31 cellular contexts compared by ENCODE assay signal in the genomic region with DNA sequence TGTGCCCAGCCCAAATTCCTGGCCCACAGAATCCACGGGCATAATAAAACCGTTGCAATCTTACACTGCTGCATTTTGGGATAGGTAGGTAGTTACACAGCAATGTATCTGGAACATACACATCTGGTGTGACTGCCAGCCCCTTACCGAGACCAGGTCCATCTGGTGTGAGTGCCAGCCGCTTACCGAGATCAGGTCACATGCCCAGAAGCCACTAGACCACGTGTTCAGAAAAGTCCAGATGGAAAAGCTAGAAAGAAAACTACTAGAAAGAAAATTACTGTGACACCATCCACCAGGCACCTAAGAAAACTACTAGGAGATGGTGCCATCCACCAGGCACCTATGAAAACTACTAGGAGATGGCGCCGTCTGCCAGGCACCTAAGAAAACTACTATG. TPM values are rescaled to one million over a fixed set of nuclear protein-coding genes. Genes with fewer than 3 reads are reported as not detected.
DNase-seq lines count a peak whose midpoint lies in the region; ATAC-seq and TF ChIP-seq lines count a peak whose summit lies in the region.
"Had no signal": no experiment of that assay in that cellular context is flagged by ENCODE, and none has a peak within 500 bp of the region (broad histone marks: within the 10 kb centered on the region; RNA-seq: fewer than 3 reads in every experiment).

No MANE protein-coding gene starts in this region.

- H3K27me3 Mint-ChIP-seq in CD14-positive monocyte (ENCODE audit: low read depth in 3 of 3) (peaks cover 0 to 2% (median 0%) of the 10 kb centered on the region in 3 donors), natural killer cell (ENCODE audit: low read depth in 2 of 2) (no peaks in the 10 kb centered on the region)
- no peaks in the 10 kb centered on the region for H3K27me3 Mint-ChIP-seq in activated T-helper 17 cell treated with anti-CD3 and anti-CD28 coated beads, Interleukin-2, amount 50 U/mL, for 72 hours

- no peak overlapping the region for H3K4me3 Mint-ChIP-seq in CD14-positive monocyte
- peak overlapping the region; percentile 27 for H3K4me3 Mint-ChIP-seq in activated T-helper 17 cell treated with anti-CD3 and anti-CD28 coated beads, Interleukin-2, amount 50 U/mL, for 72 hours
- peak overlapping the region; percentile 66 for H3K4me3 Mint-ChIP-seq in natural killer cell

- DNase-seq in DMS 273 (lab: John Stamatoyannopoulos, UW; ENCODE audit: unreplicated experiment) (peak; percentile 12), DMS 273 treated with DMSO at 0.1 percent for 48 hours (lab: John Stamatoyannopoulos, UW) (no peak), CD14-positive monocyte (ENCODE audit: low spot score) (no peak), natural killer cell (no peak), COLO668 (lab: John Stamatoyannopoulos, UW; ENCODE audit: unreplicated experiment) (no peak), putamen (ENCODE audit: low spot score) (no peak), NCI-H1930 (lab: John Stamatoyannopoulos, UW) (no peak)
- DNase-seq: activated CD4-positive, CD25-positive, alpha-beta regulatory T cell; activated effector memory CD4-positive, alpha-beta T cell treated with Interleukin-2 at 50 U/mL for 16 hours; adrenal gland; body of pancreas; dermis blood vessel endothelial cell; glutamatergic neuron; H7; mesenchymal stem cell; MM.1S; NCI-H1105 treated with DMSO at 0.1 percent for 48 hours; NCI-H2029; NCI-H526; nucleus accumbens; PC-3; stimulated activated CD4-positive, alpha-beta T cell treated with anti-CD3 and anti-CD28 coated beads, Interleukin-12 subunit alpha, Interleukin-12 subunit beta, amount 100 ng/mL, for 4 hours; stimulated activated CD4-positive, alpha-beta T cell treated with anti-CD3 and anti-CD28 coated beads, Interleukin-2, amount 100 ng/mL, for 48 hours; substantia nigra; trophoblast cell had no signal

- H3K36me3 Mint-ChIP-seq in CD14-positive monocyte: peaks cover 79 to 81% of the 10 kb centered on the region in 2 donors
- H3K36me3 Mint-ChIP-seq in activated T-helper 17 cell treated with anti-CD3 and anti-CD28 coated beads, Interleukin-2, amount 50 U/mL, for 72 hours (ENCODE audit: low read depth): peaks cover 59% of the 10 kb centered on the region
- no peaks in the 10 kb centered on the region for H3K36me3 Mint-ChIP-seq in natural killer cell

- H3K9me3 Mint-ChIP-seq in CD14-positive monocyte (peaks cover 0 to 10% (median 0%) of the 10 kb centered on the region in 7 donors), natural killer cell (peaks cover 0 to under 1% of the 10 kb centered on the region in 2 donors)
- H3K9me3 Mint-ChIP-seq in activated T-helper 17 cell treated with anti-CD3 and anti-CD28 coated beads, Interleukin-2, amount 50 U/mL, for 72 hours: no peaks in the 10 kb centered on the region

- peak overlapping the region; percentile 91 to 96 (median 95) for H3K27ac Mint-ChIP-seq in CD14-positive monocyte
- peak overlapping the region; percentile 29 for H3K27ac Mint-ChIP-seq in activated T-helper 17 cell treated with anti-CD3 and anti-CD28 coated beads, Interleukin-2, amount 50 U/mL, for 72 hours
- H3K27ac Mint-ChIP-seq in natural killer cell: peak overlapping the region in 1 of 2 donors; percentile 89
- H3K27ac Mint-ChIP-seq: progenitor cell of endocrine pancreas had no signal

- TF ChIP-seq CTCF in CD14-positive monocyte (IDR thresholded peaks at IDR 0.05) (no peak), natural killer cell (IDR thresholded peaks at IDR 0.05) (no peak)

- H3K4me1 Mint-ChIP-seq in CD14-positive monocyte (peaks cover 79% of the 10 kb centered on the region), natural killer cell (peaks cover 89 to 92% of the 10 kb centered on the region in 2 donors)
- peaks cover 45% of the 10 kb centered on the region for H3K4me1 Mint-ChIP-seq in activated T-helper 17 cell treated with anti-CD3 and anti-CD28 coated beads, Interleukin-2, amount 50 U/mL, for 72 hours

- ATAC-seq in activated T-helper 17 cell treated with anti-CD3 and anti-CD28 coated beads, Interleukin-2, amount 50 U/mL, for 72 hours (replicated peaks): no peak
- ATAC-seq in natural killer cell: no peak
- ATAC-seq: body of pancreas, esophagus mucosa, left lobe of liver, PC-3, sciatic nerve had no signal

- intact Hi-C loops in CD14-positive monocyte (cut with micrococcal nuclease): no loop called here
- intact Hi-C loops in natural killer cell (cut with micrococcal nuclease): loop anchor here (5.0 kb wide), 1 partner anchor 49 kb away; no protein-coding TSS in a partner anchor

RNA-seq across cellular contexts. Expression of a gene that starts 19.4 kb away (rescaled TPM):
- 10 to 100 TPM; 32.1 to 47.5 TPM for polyA plus RNA-seq in CD14-positive monocyte
- 10 to 100 TPM; 47.2 to 78.6 TPM for total RNA-seq in activated T-helper 17 cell treated with anti-CD3 and anti-CD28 coated beads, Interleukin-2, amount 50 U/mL, for 72 hours
- 100 to 1,000 TPM; 254 to 364 (median 348) TPM for total RNA-seq in natural killer cell
- total RNA-seq: dermis blood vessel endothelial cell, fibroblast of villous mesenchyme, PC-3 had no signal

Comparison
In these comparisons a context has a peak if more than half of its experiments do, and no peak if none do; other contexts are left out.
1. H3K4me3 Mint-ChIP-seq: peak in activated T-helper 17 cell treated with anti-CD3 and anti-CD28 coated beads, Interleukin-2, amount 50 U/mL, for 72 hours (single experiment) and natural killer cell (single experiment); none in CD14-positive monocyte (0 of 2).